1 cellular context compared by ENCODE assay signal in genomic region chr15:60584355-60585023, GRCh38.
TF ChIP-seq lines count a peak whose summit lies in the region.

No MANE protein-coding gene starts in this region.

TF ChIP-seq in GM12878, 131 proteins besides CTCF, POLR2A, EP300 and RAD21 (continued from another document and continues in another):
- TF ChIP-seq, protein P1, sequence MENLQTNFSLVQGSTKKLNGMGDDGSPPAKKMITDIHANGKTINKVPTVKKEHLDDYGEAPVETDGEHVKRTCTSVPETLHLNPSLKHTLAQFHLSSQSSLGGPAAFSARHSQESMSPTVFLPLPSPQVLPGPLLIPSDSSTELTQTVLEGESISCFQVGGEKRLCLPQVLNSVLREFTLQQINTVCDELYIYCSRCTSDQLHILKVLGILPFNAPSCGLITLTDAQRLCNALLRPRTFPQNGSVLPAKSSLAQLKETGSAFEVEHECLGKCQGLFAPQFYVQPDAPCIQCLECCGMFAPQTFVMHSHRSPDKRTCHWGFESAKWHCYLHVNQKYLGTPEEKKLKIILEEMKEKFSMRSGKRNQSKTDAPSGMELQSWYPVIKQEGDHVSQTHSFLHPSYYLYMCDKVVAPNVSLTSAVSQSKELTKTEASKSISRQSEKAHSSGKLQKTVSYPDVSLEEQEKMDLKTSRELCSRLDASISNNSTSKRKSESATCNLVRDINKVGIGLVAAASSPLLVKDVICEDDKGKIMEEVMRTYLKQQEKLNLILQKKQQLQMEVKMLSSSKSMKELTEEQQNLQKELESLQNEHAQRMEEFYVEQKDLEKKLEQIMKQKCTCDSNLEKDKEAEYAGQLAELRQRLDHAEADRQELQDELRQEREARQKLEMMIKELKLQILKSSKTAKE (IDR thresholded peaks at IDR 0.05; ENCODE audit: low read depth, poor library complexity, severe bottlenecking), result peak; percentile 79
- TF ChIP-seq, protein P2, sequence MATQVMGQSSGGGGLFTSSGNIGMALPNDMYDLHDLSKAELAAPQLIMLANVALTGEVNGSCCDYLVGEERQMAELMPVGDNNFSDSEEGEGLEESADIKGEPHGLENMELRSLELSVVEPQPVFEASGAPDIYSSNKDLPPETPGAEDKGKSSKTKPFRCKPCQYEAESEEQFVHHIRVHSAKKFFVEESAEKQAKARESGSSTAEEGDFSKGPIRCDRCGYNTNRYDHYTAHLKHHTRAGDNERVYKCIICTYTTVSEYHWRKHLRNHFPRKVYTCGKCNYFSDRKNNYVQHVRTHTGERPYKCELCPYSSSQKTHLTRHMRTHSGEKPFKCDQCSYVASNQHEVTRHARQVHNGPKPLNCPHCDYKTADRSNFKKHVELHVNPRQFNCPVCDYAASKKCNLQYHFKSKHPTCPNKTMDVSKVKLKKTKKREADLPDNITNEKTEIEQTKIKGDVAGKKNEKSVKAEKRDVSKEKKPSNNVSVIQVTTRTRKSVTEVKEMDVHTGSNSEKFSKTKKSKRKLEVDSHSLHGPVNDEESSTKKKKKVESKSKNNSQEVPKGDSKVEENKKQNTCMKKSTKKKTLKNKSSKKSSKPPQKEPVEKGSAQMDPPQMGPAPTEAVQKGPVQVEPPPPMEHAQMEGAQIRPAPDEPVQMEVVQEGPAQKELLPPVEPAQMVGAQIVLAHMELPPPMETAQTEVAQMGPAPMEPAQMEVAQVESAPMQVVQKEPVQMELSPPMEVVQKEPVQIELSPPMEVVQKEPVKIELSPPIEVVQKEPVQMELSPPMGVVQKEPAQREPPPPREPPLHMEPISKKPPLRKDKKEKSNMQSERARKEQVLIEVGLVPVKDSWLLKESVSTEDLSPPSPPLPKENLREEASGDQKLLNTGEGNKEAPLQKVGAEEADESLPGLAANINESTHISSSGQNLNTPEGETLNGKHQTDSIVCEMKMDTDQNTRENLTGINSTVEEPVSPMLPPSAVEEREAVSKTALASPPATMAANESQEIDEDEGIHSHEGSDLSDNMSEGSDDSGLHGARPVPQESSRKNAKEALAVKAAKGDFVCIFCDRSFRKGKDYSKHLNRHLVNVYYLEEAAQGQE (IDR thresholded peaks at IDR 0.05; ENCODE audit: low read depth, low read length), result no peak
- TF ChIP-seq, protein P3, sequence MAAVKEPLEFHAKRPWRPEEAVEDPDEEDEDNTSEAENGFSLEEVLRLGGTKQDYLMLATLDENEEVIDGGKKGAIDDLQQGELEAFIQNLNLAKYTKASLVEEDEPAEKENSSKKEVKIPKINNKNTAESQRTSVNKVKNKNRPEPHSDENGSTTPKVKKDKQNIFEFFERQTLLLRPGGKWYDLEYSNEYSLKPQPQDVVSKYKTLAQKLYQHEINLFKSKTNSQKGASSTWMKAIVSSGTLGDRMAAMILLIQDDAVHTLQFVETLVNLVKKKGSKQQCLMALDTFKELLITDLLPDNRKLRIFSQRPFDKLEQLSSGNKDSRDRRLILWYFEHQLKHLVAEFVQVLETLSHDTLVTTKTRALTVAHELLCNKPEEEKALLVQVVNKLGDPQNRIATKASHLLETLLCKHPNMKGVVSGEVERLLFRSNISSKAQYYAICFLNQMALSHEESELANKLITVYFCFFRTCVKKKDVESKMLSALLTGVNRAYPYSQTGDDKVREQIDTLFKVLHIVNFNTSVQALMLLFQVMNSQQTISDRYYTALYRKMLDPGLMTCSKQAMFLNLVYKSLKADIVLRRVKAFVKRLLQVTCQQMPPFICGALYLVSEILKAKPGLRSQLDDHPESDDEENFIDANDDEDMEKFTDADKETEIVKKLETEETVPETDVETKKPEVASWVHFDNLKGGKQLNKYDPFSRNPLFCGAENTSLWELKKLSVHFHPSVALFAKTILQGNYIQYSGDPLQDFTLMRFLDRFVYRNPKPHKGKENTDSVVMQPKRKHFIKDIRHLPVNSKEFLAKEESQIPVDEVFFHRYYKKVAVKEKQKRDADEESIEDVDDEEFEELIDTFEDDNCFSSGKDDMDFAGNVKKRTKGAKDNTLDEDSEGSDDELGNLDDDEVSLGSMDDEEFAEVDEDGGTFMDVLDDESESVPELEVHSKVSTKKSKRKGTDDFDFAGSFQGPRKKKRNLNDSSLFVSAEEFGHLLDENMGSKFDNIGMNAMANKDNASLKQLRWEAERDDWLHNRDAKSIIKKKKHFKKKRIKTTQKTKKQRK (IDR thresholded peaks at IDR 0.05; ENCODE audit: low read depth, low read length), result no peak
- TF ChIP-seq SMAD1 (IDR thresholded peaks at IDR 0.05; ENCODE audit: low read depth, partially characterized antibody) (peak; percentile 27), MEF2A (IDR thresholded peaks at IDR 0.05; ENCODE audit: insufficient read depth, low read depth, low read length) (peak; percentile 37; the same call in 1 of the 2 replicates), STAT1 (conservative IDR thresholded peaks at IDR 0.05) (no peak), USF1 (IDR thresholded peaks at IDR 0.05; ENCODE audit: borderline replicate concordance, extremely low read length, insufficient read depth, low read depth, low read length) (no peak), NR2C2 (IDR thresholded peaks at IDR 0.05; ENCODE audit: borderline replicate concordance, control insufficient read depth, insufficient read length, low read depth) (no peak), MEF2B (IDR thresholded peaks at IDR 0.05; ENCODE audit: partially characterized antibody, poor library complexity, severe bottlenecking) (peak; percentile 56), MYB (IDR thresholded peaks at IDR 0.05; ENCODE audit: borderline replicate concordance, low read depth, low read length) (peak; percentile 88), HCFC1 (IDR thresholded peaks at IDR 0.05; ENCODE audit: low read length) (no peak), ZNF687 (IDR thresholded peaks at IDR 0.05) (peak; percentile 28; the same call in 1 of the 2 replicates), ZNF24 (IDR thresholded peaks at IDR 0.05) (0 out of 2 replicates have a peak, but pooled peaks have one; percentile 30), IKZF1 (conservative IDR thresholded peaks at IDR 0.05) (peak; percentile 67), CBFB (IDR thresholded peaks at IDR 0.05; ENCODE audit: low read depth) (peak; percentile 50), TCF3 (IDR thresholded peaks at IDR 0.05; ENCODE audit: borderline replicate concordance, insufficient read depth, low read depth, low read length) (no peak), RAD51 (IDR thresholded peaks at IDR 0.05) (0 out of 2 replicates have a peak, but pooled peaks have one; percentile 10), NR2F1 (conservative IDR thresholded peaks at IDR 0.05) (peak; percentile 54), POLR2AphosphoS5 (IDR thresholded peaks at IDR 0.05; ENCODE audit: low read length) (no peak), BCL11A (IDR thresholded peaks at IDR 0.05; ENCODE audit: low read depth, low read length) (0 out of 2 replicates have a peak, but pooled peaks have one; percentile 33), SREBF2 (IDR thresholded peaks at IDR 0.05; ENCODE audit: low read length) (no peak), ATF2 (IDR thresholded peaks at IDR 0.05; ENCODE audit: low read length) (peak; percentile 42; the same call in 1 of the 2 replicates), RUNX3 (IDR thresholded peaks at IDR 0.05; ENCODE audit: low read length) (peak; percentile 95), CHD2 (IDR thresholded peaks at IDR 0.05; ENCODE audit: borderline replicate concordance, low read depth, low read length) (no peak), DPF2 (IDR thresholded peaks at IDR 0.05) (0 out of 2 replicates have a peak, but pooled peaks have one; percentile 33), KLF5 (IDR thresholded peaks at IDR 0.05; ENCODE audit: partially characterized antibody) (no peak), RELA (IDR thresholded peaks at IDR 0.05; ENCODE audit: borderline replicate concordance, partially characterized antibody) (no peak), ZNF384 (IDR thresholded peaks at IDR 0.05; ENCODE audit: borderline replicate concordance, low read depth, low read length) (peak; percentile 77), BACH1 (IDR thresholded peaks at IDR 0.05; ENCODE audit: borderline replicate concordance) (peak; percentile 80), BRCA1 (IDR thresholded peaks at IDR 0.05; ENCODE audit: low read depth, low read length) (no peak), NFIC (IDR thresholded peaks at IDR 0.05; ENCODE audit: low read depth, low read length) (peak; percentile 74), ZBTB33 (IDR thresholded peaks at IDR 0.05) (no peak), CBX5 (IDR thresholded peaks at IDR 0.05; ENCODE audit: low read depth) (0 out of 2 replicates have a peak, but pooled peaks have one; percentile 27), PAX5 (IDR thresholded peaks at IDR 0.05; ENCODE audit: borderline replicate concordance, low read depth, low read length) (0 out of 2 replicates have a peak, but pooled peaks have one; percentile 25), ZZZ3 (IDR thresholded peaks at IDR 0.05; ENCODE audit: control insufficient read depth, insufficient read length, low read depth) (no peak), NFXL1 (IDR thresholded peaks at IDR 0.05; ENCODE audit: borderline replicate concordance) (no peak), NBN (IDR thresholded peaks at IDR 0.05) (0 out of 2 replicates have a peak, but pooled peaks have one; percentile 40)
- TF ChIP-seq, protein P4, sequence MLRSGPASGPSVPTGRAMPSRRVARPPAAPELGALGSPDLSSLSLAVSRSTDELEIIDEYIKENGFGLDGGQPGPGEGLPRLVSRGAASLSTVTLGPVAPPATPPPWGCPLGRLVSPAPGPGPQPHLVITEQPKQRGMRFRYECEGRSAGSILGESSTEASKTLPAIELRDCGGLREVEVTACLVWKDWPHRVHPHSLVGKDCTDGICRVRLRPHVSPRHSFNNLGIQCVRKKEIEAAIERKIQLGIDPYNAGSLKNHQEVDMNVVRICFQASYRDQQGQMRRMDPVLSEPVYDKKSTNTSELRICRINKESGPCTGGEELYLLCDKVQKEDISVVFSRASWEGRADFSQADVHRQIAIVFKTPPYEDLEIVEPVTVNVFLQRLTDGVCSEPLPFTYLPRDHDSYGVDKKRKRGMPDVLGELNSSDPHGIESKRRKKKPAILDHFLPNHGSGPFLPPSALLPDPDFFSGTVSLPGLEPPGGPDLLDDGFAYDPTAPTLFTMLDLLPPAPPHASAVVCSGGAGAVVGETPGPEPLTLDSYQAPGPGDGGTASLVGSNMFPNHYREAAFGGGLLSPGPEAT (IDR thresholded peaks at IDR 0.05; ENCODE audit: low read depth), result peak; percentile 82; the same call in 1 of the 2 replicates
- TF ChIP-seq, protein P5, sequence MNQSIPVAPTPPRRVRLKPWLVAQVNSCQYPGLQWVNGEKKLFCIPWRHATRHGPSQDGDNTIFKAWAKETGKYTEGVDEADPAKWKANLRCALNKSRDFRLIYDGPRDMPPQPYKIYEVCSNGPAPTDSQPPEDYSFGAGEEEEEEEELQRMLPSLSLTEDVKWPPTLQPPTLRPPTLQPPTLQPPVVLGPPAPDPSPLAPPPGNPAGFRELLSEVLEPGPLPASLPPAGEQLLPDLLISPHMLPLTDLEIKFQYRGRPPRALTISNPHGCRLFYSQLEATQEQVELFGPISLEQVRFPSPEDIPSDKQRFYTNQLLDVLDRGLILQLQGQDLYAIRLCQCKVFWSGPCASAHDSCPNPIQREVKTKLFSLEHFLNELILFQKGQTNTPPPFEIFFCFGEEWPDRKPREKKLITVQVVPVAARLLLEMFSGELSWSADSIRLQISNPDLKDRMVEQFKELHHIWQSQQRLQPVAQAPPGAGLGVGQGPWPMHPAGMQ (IDR thresholded peaks at IDR 0.05; ENCODE audit: borderline replicate concordance), result no peak
